6 cellular contexts compared by ENCODE assay signal in genomic region chr6:21273451-21273850, GRCh38.
"Had no signal": no experiment of that assay in that cellular context is flagged by ENCODE, and none has a peak within 500 bp of the region (broad histone marks: within the 10 kb centered on the region; RNA-seq: fewer than 3 reads in every experiment).

No MANE protein-coding gene starts in this region.

- ATAC-seq: GM23338, HCT116, K562 had no signal

- DNase-seq: H7, HFFc6, IMR-90 had no signal
